Comparison of ENCODE assay signal across 20 cellular contexts in the genomic region with DNA sequence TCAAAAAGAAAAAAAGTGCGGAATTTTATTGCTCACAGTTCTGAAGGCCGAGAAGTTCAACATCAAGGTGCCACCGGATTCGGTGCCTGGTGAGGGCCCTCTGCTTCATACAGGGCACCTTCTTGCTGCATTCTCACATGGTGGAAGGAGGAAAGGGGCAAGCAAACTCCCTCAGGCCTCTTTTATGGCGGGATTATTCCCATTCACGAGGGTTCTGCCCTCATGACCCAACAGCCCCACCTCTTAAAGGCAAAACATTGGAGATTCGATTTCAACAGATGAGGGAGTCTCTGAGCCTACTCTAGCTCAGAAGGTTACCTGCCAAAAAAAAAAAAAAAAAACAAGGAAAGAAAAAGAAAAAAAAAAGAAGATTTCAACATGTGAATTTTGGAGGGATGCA.
"Had no signal": no experiment of that assay in that cellular context is flagged by ENCODE, and none has a peak within 500 bp of the region (broad histone marks: within the 10 kb centered on the region; RNA-seq: fewer than 3 reads in every experiment).

No MANE protein-coding gene starts in this region.

- H3K27ac ChIP-seq: coronary artery, dorsolateral prefrontal cortex, esophagus squamous epithelium, gastrocnemius medialis, heart right ventricle, left lung, lower lobe of right lung had no signal

- H3K4me3 Mint-ChIP-seq: mesothelial cell of epicardium had no signal

- H3K27ac Mint-ChIP-seq: mesothelial cell of epicardium had no signal

- DNase-seq: dermis blood vessel endothelial cell; dorsolateral prefrontal cortex; effector CD4-positive, alpha-beta T cell; effector memory CD4-positive, alpha-beta T cell; esophagus squamous epithelium; foreskin fibroblast; foreskin melanocyte; gastrocnemius medialis; glutamatergic neuron; head of caudate nucleus; heart right ventricle; hippocampal formation; left cardiac atrium; left lung; left ventricle myocardium superior; lower lobe of right lung; mesenchymal stem cell; mucosa of descending colon had no signal

- H3K4me1 ChIP-seq: gastrocnemius medialis had no signal

- H3K27me3 ChIP-seq: dorsolateral prefrontal cortex, esophagus squamous epithelium, gastrocnemius medialis, heart right ventricle, left lung had no signal

- H3K9me3 Mint-ChIP-seq: mesothelial cell of epicardium had no signal

- ATAC-seq: gastrocnemius medialis, heart right ventricle, left cardiac atrium, left lung, left ventricle myocardium superior, lower lobe of right lung, mucosa of descending colon had no signal

- H3K36me3 Mint-ChIP-seq: mesothelial cell of epicardium had no signal

- H3K36me3 ChIP-seq: esophagus squamous epithelium, gastrocnemius medialis, heart right ventricle, left lung, lower lobe of right lung had no signal

- H3K4me3 ChIP-seq: coronary artery, dorsolateral prefrontal cortex, esophagus squamous epithelium, gastrocnemius medialis, heart right ventricle, left lung, lower lobe of right lung, mucosa of descending colon had no signal

- H3K9me3 ChIP-seq: esophagus squamous epithelium, gastrocnemius medialis, heart right ventricle, lower lobe of right lung had no signal
